Comparison of ENCODE assay signal across 14 cellular contexts in the genomic region with DNA sequence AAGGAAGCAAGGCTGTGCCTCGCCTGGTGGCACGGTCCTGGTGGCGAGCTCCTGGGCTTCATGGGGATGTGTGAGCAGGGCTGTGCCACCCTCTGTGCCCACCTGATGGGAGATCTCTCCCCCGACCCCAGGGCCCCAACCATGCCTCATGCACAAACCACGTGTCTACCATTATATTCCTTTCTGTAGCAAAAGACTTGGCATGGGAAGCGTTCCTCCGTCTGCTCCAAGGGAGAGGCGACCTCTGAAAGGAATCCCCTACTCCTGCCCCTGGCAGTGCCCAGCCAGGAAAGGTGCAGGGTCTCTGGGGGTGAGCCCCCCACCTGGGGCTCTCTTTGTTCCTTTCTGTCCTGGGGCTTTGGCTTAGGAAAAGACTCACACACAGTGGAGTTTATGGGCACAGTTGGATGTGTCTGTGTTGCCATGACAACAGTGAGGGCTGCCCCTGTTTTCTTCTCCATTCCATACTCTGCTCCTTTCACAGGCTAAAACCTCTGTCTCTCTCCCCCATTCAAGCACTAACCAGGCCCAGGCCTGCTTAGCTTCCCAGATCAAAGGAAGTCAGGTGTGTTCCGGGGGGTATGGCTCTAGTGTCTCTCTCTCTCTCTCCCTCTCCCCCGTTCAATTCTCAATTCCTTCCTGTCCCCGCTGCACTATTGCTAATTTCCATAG.
DNase-seq lines count a peak whose midpoint lies in the region; ATAC-seq and TF ChIP-seq lines count a peak whose summit lies in the region.
"Had no signal": no experiment of that assay in that cellular context is flagged by ENCODE, and none has a peak within 500 bp of the region (broad histone marks: within the 10 kb centered on the region; RNA-seq: fewer than 3 reads in every experiment).

No MANE protein-coding gene starts in this region.

- H3K9ac ChIP-seq in BLaER1 treated with 17β-estradiol and CSF1 and Interleukin-3, amounts not matched to agents 10 nM and 100 nM: peak overlapping the region in 5 of 11 experiments; percentile 3 to 62 (median 40); a peak in 5 of 22 replicates

- no peak for TF ChIP-seq POLR2A in erythroblast (IDR thresholded peaks at IDR 0.05; ENCODE audit: low read length)

- no peaks in the 10 kb centered on the region for H3K36me3 ChIP-seq in BLaER1 treated with 17β-estradiol and CSF1 and Interleukin-3, amounts not matched to agents 10 nM and 100 nM
- H3K36me3 ChIP-seq: spleen had no signal

- peak overlapping the region in 9 of 11 experiments; percentile 34 to 80 (median 60); a peak in 17 of 22 replicates for H3K27ac ChIP-seq in BLaER1 treated with 17β-estradiol and CSF1 and Interleukin-3, amounts not matched to agents 10 nM and 100 nM

- DNase-seq in Ammon's horn (ENCODE audit: low spot score) (peak; percentile 50), NCI-H2227 (lab: John Stamatoyannopoulos, UW; ENCODE audit: unreplicated experiment) (peak; percentile 81), erythroblast (lab: John Stamatoyannopoulos, UW) (peak; percentile 42 to 50), germinal center (ENCODE audit: low spot score) (no peak), NCI-H774 (lab: John Stamatoyannopoulos, UW) (no peak)
- DNase-seq: amniotic stem cell; CD4-positive, alpha-beta memory T cell; Kasumi-1; NCI-H2107; PC-9; spleen had no signal

- no peaks in the 10 kb centered on the region for H3K9me3 ChIP-seq in BLaER1 treated with 17β-estradiol and CSF1 and Interleukin-3, amounts not matched to agents 10 nM and 100 nM (replicated peaks in 1 of 11)
- H3K9me3 ChIP-seq: spleen had no signal

- peak overlapping the region in 2 of 10 experiments; percentile 32 to 35; a peak in 2 of 20 replicates for H3K4me3 ChIP-seq in BLaER1 treated with 17β-estradiol and CSF1 and Interleukin-3, amounts not matched to agents 10 nM and 100 nM
- H3K4me3 ChIP-seq: PC-9, spleen had no signal

- H3K27me3 ChIP-seq in BLaER1 treated with 17β-estradiol and CSF1 and Interleukin-3, amounts not matched to agents 10 nM and 100 nM: peaks cover 0 to 9% (median 0%) of the 10 kb centered on the region in 11 experiments; a peak in 2 of 22 replicates

- H3K4me1 ChIP-seq in BLaER1 treated with 17β-estradiol and CSF1 and Interleukin-3, amounts not matched to agents 10 nM and 100 nM: peaks cover 42 to 92% (median 83%) of the 10 kb centered on the region in 10 experiments

- peak overlapping the region; percentile 65 to 89 (median 80) for H3K4me2 ChIP-seq in BLaER1 treated with 17β-estradiol and CSF1 and Interleukin-3, amounts not matched to agents 10 nM and 100 nM
- H3K4me2 ChIP-seq: PC-9 had no signal

- ATAC-seq in HG03280 (IDR thresholded peaks at IDR 0.05; ENCODE audit: unreplicated experiment) (no peak), HG03108 (IDR thresholded peaks at IDR 0.05; ENCODE audit: unreplicated experiment) (no peak)

- no peaks in the 10 kb centered on the region for H4K20me1 ChIP-seq in BLaER1 treated with 17β-estradiol and CSF1 and Interleukin-3, amounts not matched to agents 10 nM and 100 nM

Comparison
In these comparisons a context has a peak if more than half of its experiments do, and no peak if none do; other contexts are left out.
1. DNase-seq: peak in Ammon's horn (single experiment), NCI-H2227 (single experiment) and erythroblast (2 of 2); none in germinal center (single experiment) and NCI-H774 (single experiment).